Comparison of ENCODE assay signal across 8 cellular contexts in genomic region chr10:4663162-4663992, GRCh38.
DNase-seq lines count a peak whose midpoint lies in the region; ATAC-seq and TF ChIP-seq lines count a peak whose summit lies in the region.

No MANE protein-coding gene starts in this region.

- no peaks in the 10 kb centered on the region for H3K27me3 ChIP-seq in HUES64 (ENCODE audit: insufficient read depth, low read length)
- H3K27me3 ChIP-seq in muscle layer of duodenum (ENCODE audit: low read depth, low read length) = no peaks in the 10 kb centered on the region

- 79% methylated on average over 9 of the region's 9 CpGs for WGBS in HUES64

- DNase-seq in EL (peak; percentile 98), epidermal melanocyte (ENCODE audit: insufficient read length, low spot score) (peak; percentile 23), Kasumi-1 (lab: John Stamatoyannopoulos, UW) (no peak)
- DNase-seq in effector CD8-positive, alpha-beta T cell (lab: John Stamatoyannopoulos, UW) = no peak

- peak; percentile 92 for ATAC-seq in GM21576 (IDR thresholded peaks at IDR 0.05; ENCODE audit: unreplicated experiment)

- H3K4me3 ChIP-seq in HUES64 (ENCODE audit: low read length) (no peak overlapping the region), muscle layer of duodenum (ENCODE audit: low read depth in 1 of 2, low read length in 2 of 2) (no peak overlapping the region)

- no peak overlapping the region; the same call in 1 of the 2 replicates for H3K9ac ChIP-seq in HUES64 (ENCODE audit: low read depth, low read length)

- H3K9me3 ChIP-seq in HUES64 (ENCODE audit: insufficient read depth, low read depth, low read length) = no peaks in the 10 kb centered on the region
- no peaks in the 10 kb centered on the region for H3K9me3 ChIP-seq in muscle layer of duodenum (ENCODE audit: control insufficient read depth in 1 of 2, low read length in 2 of 2)

- H3K4me1 ChIP-seq in HUES64 (ENCODE audit: insufficient read depth, low read length) (peaks cover 10% of the 10 kb centered on the region; the same call in 1 of the 2 replicates), muscle layer of duodenum (ENCODE audit: control insufficient read depth in 1 of 2, insufficient read depth in 2 of 2, low read length in 2 of 2) (peaks cover 0 to 11% of the 10 kb centered on the region in 2 donors)

- H3K27ac ChIP-seq in HUES64 (ENCODE audit: low read depth, low read length) (peak overlapping the region; percentile 20; the same call in 1 of the 2 replicates), muscle layer of duodenum (ENCODE audit: low read length) (peak overlapping the region; percentile 82)

- H3K36me3 ChIP-seq in HUES64 (ENCODE audit: insufficient read depth, low read length) (no peaks in the 10 kb centered on the region), muscle layer of duodenum (ENCODE audit: control insufficient read depth in 1 of 2, insufficient read depth in 2 of 2, low read length in 2 of 2) (peaks cover 0 to 7% of the 10 kb centered on the region in 2 donors)

TF ChIP-seq in PFSK-1, 5 proteins besides CTCF, POLR2A, EP300 and RAD21:
- TF ChIP-seq TAF1 (IDR thresholded peaks at IDR 0.05; ENCODE audit: borderline replicate concordance, insufficient read depth, low read length) (no peak), POLR2AphosphoS5 (IDR thresholded peaks at IDR 0.05; ENCODE audit: low read depth, low read length) (no peak), SIN3A (IDR thresholded peaks at IDR 0.05; ENCODE audit: borderline replicate concordance, insufficient read depth, low read length) (peak; percentile 48; the same call in 1 of the 2 replicates)

Comparison
In these comparisons a context has a peak if more than half of its experiments do, and no peak if none do; other contexts are left out.
1. DNase-seq: peak in EL (single experiment) and epidermal melanocyte (single experiment); none in Kasumi-1 (0 of 2) and effector CD8-positive, alpha-beta T cell (single experiment).